In genomic region chr3:32082727-32083126, GRCh38 we compare ENCODE assay signal across 2 cellular contexts.
TF ChIP-seq lines count a peak whose summit lies in the region.

No MANE protein-coding gene starts in this region.

TF ChIP-seq in IMR-90, 13 proteins besides CTCF, POLR2A, EP300 and RAD21:
- TF ChIP-seq CHD1 (IDR thresholded peaks at IDR 0.05; ENCODE audit: low read depth, low read length) (no peak), MAFK (IDR thresholded peaks at IDR 0.05; ENCODE audit: low read depth, low read length) (no peak), BHLHE40 (IDR thresholded peaks at IDR 0.05; ENCODE audit: low read depth, low read length) (no peak), FOS (IDR thresholded peaks at IDR 0.05; ENCODE audit: low read depth, low read length) (no peak), CEBPB (IDR thresholded peaks at IDR 0.05; ENCODE audit: low read depth, low read length) (no peak), RCOR1 (IDR thresholded peaks at IDR 0.05; ENCODE audit: insufficient replicate concordance, low read length) (no peak), NFE2L2 (IDR thresholded peaks at IDR 0.05; ENCODE audit: low read depth, low read length) (no peak), MAZ (IDR thresholded peaks at IDR 0.05; ENCODE audit: borderline replicate concordance, low read depth, low read length) (no peak), MXI1 (IDR thresholded peaks at IDR 0.05; ENCODE audit: borderline replicate concordance, low read depth, low read length) (no peak), RFX5 (IDR thresholded peaks at IDR 0.05; ENCODE audit: low read depth, low read length) (no peak), SMC3 (IDR thresholded peaks at IDR 0.05; ENCODE audit: low read depth, low read length) (no peak)
- TF ChIP-seq, protein P1, sequence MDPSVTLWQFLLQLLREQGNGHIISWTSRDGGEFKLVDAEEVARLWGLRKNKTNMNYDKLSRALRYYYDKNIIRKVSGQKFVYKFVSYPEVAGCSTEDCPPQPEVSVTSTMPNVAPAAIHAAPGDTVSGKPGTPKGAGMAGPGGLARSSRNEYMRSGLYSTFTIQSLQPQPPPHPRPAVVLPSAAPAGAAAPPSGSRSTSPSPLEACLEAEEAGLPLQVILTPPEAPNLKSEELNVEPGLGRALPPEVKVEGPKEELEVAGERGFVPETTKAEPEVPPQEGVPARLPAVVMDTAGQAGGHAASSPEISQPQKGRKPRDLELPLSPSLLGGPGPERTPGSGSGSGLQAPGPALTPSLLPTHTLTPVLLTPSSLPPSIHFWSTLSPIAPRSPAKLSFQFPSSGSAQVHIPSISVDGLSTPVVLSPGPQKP (IDR thresholded peaks at IDR 0.05; ENCODE audit: borderline replicate concordance, low read depth, low read length) = no peak
- TF ChIP-seq, protein P2, sequence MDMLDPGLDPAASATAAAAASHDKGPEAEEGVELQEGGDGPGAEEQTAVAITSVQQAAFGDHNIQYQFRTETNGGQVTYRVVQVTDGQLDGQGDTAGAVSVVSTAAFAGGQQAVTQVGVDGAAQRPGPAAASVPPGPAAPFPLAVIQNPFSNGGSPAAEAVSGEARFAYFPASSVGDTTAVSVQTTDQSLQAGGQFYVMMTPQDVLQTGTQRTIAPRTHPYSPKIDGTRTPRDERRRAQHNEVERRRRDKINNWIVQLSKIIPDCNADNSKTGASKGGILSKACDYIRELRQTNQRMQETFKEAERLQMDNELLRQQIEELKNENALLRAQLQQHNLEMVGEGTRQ (IDR thresholded peaks at IDR 0.05; ENCODE audit: low read depth, low read length) = no peak

TF ChIP-seq in K562, 482 proteins besides CTCF, POLR2A, EP300 and RAD21:
- no peak for TF ChIP-seq NR2C2 (CRISPR knock-in tag; IDR thresholded peaks at IDR 0.05)
- TF ChIP-seq NR2C2 (tag; IDR thresholded peaks at IDR 0.05) = 0 out of 2 replicates have a peak, but pooled peaks have one; percentile 20
- 0 out of 2 replicates have a peak, but pooled peaks have one; percentile 15 for TF ChIP-seq L3MBTL2 (IDR thresholded peaks at IDR 0.05)
- TF ChIP-seq, protein P3, sequence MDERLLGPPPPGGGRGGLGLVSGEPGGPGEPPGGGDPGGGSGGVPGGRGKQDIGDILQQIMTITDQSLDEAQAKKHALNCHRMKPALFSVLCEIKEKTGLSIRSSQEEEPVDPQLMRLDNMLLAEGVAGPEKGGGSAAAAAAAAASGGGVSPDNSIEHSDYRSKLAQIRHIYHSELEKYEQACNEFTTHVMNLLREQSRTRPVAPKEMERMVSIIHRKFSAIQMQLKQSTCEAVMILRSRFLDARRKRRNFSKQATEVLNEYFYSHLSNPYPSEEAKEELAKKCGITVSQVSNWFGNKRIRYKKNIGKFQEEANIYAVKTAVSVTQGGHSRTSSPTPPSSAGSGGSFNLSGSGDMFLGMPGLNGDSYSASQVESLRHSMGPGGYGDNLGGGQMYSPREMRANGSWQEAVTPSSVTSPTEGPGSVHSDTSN (CRISPR knock-in tag; IDR thresholded peaks at IDR 0.05; ENCODE audit: low read depth) = no peak
- TF ChIP-seq, protein P3 (tag; conservative IDR thresholded peaks at IDR 0.05; ENCODE audit: low read depth) = peak; percentile 78
- no peak for TF ChIP-seq NR2C1 (IDR thresholded peaks at IDR 0.05)
- TF ChIP-seq NR2C1 (tag; IDR thresholded peaks at IDR 0.05) = 0 out of 2 replicates have a peak, but pooled peaks have one; percentile 12
- TF ChIP-seq, protein P4, sequence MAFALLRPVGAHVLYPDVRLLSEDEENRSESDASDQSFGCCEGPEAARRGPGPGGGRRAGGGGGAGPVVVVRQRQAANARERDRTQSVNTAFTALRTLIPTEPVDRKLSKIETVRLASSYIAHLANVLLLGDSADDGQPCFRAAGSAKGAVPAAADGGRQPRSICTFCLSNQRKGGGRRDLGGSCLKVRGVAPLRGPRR (CRISPR knock-in tag; IDR thresholded peaks at IDR 0.05) = no peak
- no peak for TF ChIP-seq POLR2H (tag; IDR thresholded peaks at IDR 0.05; ENCODE audit: low read depth)
- peak; percentile 58 for TF ChIP-seq MEIS2 (IDR thresholded peaks at IDR 0.05; ENCODE audit: partially characterized antibody)
- TF ChIP-seq MYC (IDR thresholded peaks at IDR 0.05; ENCODE audit: low read depth, low read length) = 0 out of 2 replicates have a peak, but pooled peaks have one; percentile 21
- no peak for TF ChIP-seq MYC (CRISPR knock-in tag; IDR thresholded peaks at IDR 0.05; ENCODE audit: borderline replicate concordance, low read depth)
- 0 out of 2 replicates have a peak, but pooled peaks have one; percentile 14 for TF ChIP-seq RAD51 (IDR thresholded peaks at IDR 0.05; ENCODE audit: borderline replicate concordance, low read depth)
- TF ChIP-seq, protein P5, sequence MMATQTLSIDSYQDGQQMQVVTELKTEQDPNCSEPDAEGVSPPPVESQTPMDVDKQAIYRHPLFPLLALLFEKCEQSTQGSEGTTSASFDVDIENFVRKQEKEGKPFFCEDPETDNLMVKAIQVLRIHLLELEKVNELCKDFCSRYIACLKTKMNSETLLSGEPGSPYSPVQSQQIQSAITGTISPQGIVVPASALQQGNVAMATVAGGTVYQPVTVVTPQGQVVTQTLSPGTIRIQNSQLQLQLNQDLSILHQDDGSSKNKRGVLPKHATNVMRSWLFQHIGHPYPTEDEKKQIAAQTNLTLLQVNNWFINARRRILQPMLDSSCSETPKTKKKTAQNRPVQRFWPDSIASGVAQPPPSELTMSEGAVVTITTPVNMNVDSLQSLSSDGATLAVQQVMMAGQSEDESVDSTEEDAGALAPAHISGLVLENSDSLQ (IDR thresholded peaks at IDR 0.05) = peak; percentile 57
- TF ChIP-seq, protein P6, sequence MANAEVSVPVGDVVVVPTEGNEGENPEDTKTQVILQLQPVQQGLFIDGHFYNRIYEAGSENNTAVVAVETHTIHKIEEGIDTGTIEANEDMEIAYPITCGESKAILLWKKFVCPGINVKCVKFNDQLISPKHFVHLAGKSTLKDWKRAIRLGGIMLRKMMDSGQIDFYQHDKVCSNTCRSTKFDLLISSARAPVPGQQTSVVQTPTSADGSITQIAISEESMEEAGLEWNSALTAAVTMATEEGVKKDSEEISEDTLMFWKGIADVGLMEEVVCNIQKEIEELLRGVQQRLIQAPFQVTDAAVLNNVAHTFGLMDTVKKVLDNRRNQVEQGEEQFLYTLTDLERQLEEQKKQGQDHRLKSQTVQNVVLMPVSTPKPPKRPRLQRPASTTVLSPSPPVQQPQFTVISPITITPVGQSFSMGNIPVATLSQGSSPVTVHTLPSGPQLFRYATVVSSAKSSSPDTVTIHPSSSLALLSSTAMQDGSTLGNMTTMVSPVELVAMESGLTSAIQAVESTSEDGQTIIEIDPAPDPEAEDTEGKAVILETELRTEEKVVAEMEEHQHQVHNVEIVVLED (CRISPR knock-in tag; IDR thresholded peaks at IDR 0.05) = no peak
